In genomic region chr6:31736768-31737314, GRCh38 we compare ENCODE assay signal across 8 cellular contexts. TPM values are rescaled to one million over a fixed set of nuclear protein-coding genes. Genes with fewer than 3 reads are reported as not detected.
A peak's percentile ranks its signal among the peaks of the same experiment; 100 is the strongest.
DNase-seq lines count a peak whose midpoint lies in the region; ATAC-seq and TF ChIP-seq lines count a peak whose summit lies in the region.

No MANE protein-coding gene starts in this region.

- peak overlapping the region; percentile 98 for H3K4me3 ChIP-seq in GM12864 (ENCODE audit: low read depth, low read length)
- H3K4me3 ChIP-seq in fibroblast of villous mesenchyme (ENCODE audit: low read depth, low read length): peak overlapping the region; percentile 99
- peak overlapping the region; percentile 64 to 76 (median 73) for H3K4me3 ChIP-seq in sigmoid colon

- H3K4me1 Mint-ChIP-seq in T-helper 17 cell: peaks cover 62% of the 10 kb centered on the region

- H3K36me3 Mint-ChIP-seq in T-helper 17 cell (ENCODE audit: low read depth): peaks cover 8% of the 10 kb centered on the region

- TF ChIP-seq POLR2A in sigmoid colon (IDR thresholded peaks at IDR 0.05): no peak

- H3K27ac Mint-ChIP-seq in T-helper 17 cell: peak overlapping the region; percentile 96

- ATAC-seq in T-helper 17 cell: no peak
- no peak for ATAC-seq in HG02798 (IDR thresholded peaks at IDR 0.05; ENCODE audit: poor library complexity, unreplicated experiment)

- H3K27me3 ChIP-seq in sigmoid colon: no peaks in the 10 kb centered on the region

- H3K27me3 Mint-ChIP-seq in T-helper 17 cell: no peaks in the 10 kb centered on the region

- 15 to 20% methylated on average over 10 of the region's 10 CpGs for WGBS in sigmoid colon, 2 donors

- H3K9me3 ChIP-seq in T-helper 17 cell (ENCODE audit: control insufficient read depth, low read length, poor library complexity, severe bottlenecking) (no peaks in the 10 kb centered on the region), sigmoid colon (no peaks in the 10 kb centered on the region)

- no peak for DNase-seq in GM12864 (ENCODE audit: low read depth)
- no peak for DNase-seq in T-helper 17 cell
- no peak for DNase-seq in fibroblast of villous mesenchyme (ENCODE audit: low read depth)
- DNase-seq in sigmoid colon: no peak
- DNase-seq in globus pallidus (ENCODE audit: low spot score): no peak
- DNase-seq in stimulated activated CD4-positive, alpha-beta T cell treated with anti-CD3 and anti-CD28 coated beads, Interleukin-2, amount 100 ng/mL, for 48 hours: no peak
- no peak for DNase-seq in COLO829 (ENCODE audit: low spot score)

- H3K4me3 Mint-ChIP-seq in T-helper 17 cell: peak overlapping the region; percentile 99

- TF ChIP-seq EP300 in sigmoid colon (IDR thresholded peaks at IDR 0.05): no peak

- TF ChIP-seq CTCF in GM12864 (IDR thresholded peaks at IDR 0.05; ENCODE audit: low read depth, low read length, missing control alignments) (no peak), fibroblast of villous mesenchyme (IDR thresholded peaks at IDR 0.05; ENCODE audit: insufficient read depth, low read depth, low read length) (no peak), sigmoid colon (IDR thresholded peaks at IDR 0.05) (no peak)

- peak overlapping the region; percentile 92 to 98 (median 94) for H3K27ac ChIP-seq in sigmoid colon

- peaks cover 0 to 49% (median 40%) of the 10 kb centered on the region in 4 donors for H3K4me1 ChIP-seq in sigmoid colon

- peaks cover 17 to 23% (median 21%) of the 10 kb centered on the region in 4 donors for H3K36me3 ChIP-seq in sigmoid colon

- intact Hi-C loops in sigmoid colon (cut with DNase I): no loop called here

RNA-seq across cellular contexts. Expression of gene CLIC1, which starts 0.5 kb away (rescaled TPM):
- total RNA-seq in T-helper 17 cell (100 to 1,000 TPM; 145 to 152 TPM), fibroblast of villous mesenchyme (586 and 701 TPM in 2 replicates), sigmoid colon (100 to 1,000 TPM; 172 to 251 (median 214) TPM)
- polyA plus RNA-seq in sigmoid colon: 100 to 1,000 TPM; 623 to 668 (median 634) TPM

RNA-seq across cellular contexts. Expression of gene MSH5, which starts 3.0 kb away (rescaled TPM):
- total RNA-seq in T-helper 17 cell: 10 to 100 TPM; 12.9 to 18.3 TPM
- total RNA-seq in fibroblast of villous mesenchyme: 9.5 and 13.9 TPM in 2 replicates
- 10 to 100 TPM in 1 of 4 donors, 1 to 10 TPM in 3; 4.2 to 23.5 (median 5.7) TPM for total RNA-seq in sigmoid colon
- 10 to 100 TPM in 1 of 3 donors, 1 to 10 TPM in 1, not detected in 1; 1.6 to 18.7 TPM for polyA plus RNA-seq in sigmoid colon

RNA-seq across cellular contexts. Expression of gene DDAH2, which starts 7.7 kb away (rescaled TPM):
- total RNA-seq in T-helper 17 cell (1 to 10 TPM; 4.7 to 7.3 TPM), fibroblast of villous mesenchyme (60.5 and 68.0 TPM in 2 replicates), sigmoid colon (100 to 1,000 TPM in 2 of 4 donors, 10 to 100 TPM in 2; 86.7 to 146 (median 107) TPM)
- polyA plus RNA-seq in sigmoid colon: 100 to 1,000 TPM; 137 to 340 (median 213) TPM

RNA-seq across cellular contexts. Expression of gene MPIG6B, which starts 13.7 kb away (rescaled TPM):
- total RNA-seq in T-helper 17 cell (100 to 1,000 TPM in 1 of 2 donors, 1 to 10 TPM in 1; 3.4 to 129 TPM), fibroblast of villous mesenchyme (not detected in 2 replicates), sigmoid colon (not detected)
- polyA plus RNA-seq in sigmoid colon: under 1 TPM in 1 of 3 donors, not detected in 2; 0.13 TPM

RNA-seq across cellular contexts. Expression of gene LY6G6C, which starts 15.3 kb away (rescaled TPM):
- total RNA-seq in T-helper 17 cell (not detected), fibroblast of villous mesenchyme (not detected in 2 replicates), sigmoid colon (not detected)
- polyA plus RNA-seq in sigmoid colon: 1 to 10 TPM in 2 of 3 donors, under 1 TPM in 1; 0.07 to 1.2 (median 1.2) TPM
